ENCODE assay signal across 11 cellular contexts in the genomic region with DNA sequence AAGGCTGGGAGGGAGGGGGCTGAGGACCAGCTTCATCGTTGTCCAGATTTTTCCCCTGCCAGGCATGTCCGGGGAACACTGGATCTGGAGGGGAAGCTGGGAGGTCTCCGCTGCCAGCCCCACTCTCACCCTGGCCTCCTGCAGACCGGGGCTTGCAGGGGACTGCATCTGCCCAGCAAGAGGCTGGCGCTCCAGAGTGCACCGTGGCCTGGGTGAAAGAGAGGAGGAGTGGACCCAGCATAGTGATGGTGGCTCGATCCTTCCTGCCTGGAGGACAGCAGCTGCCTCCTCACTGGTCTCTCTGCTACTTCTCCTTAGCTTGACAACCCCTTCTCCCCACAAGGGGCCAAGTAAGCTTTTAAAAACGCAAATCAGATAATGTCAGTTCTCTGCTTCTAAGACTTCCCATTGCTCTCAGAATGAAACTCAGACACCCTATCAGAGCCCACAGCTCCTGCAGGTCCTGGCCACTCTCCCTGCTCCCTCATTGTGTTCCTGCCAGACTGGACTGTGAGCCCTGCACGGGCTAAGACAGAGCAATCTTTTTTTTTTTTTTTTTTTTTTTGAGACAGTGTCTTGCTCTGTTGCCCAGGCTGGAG.
"Had no signal": no experiment of that assay in that cellular context is flagged by ENCODE, and none has a peak within 500 bp of the region (broad histone marks: within the 10 kb centered on the region; RNA-seq: fewer than 3 reads in every experiment).

No MANE protein-coding gene starts in this region.

- DNase-seq: activated CD4-positive, alpha-beta T cell treated with anti-CD3 and anti-CD28 coated beads, Interleukin-2, amount 50 U/mL, for 48 hours; gastrocnemius medialis; mammary epithelial cell; naive B cell; stimulated activated CD4-positive, alpha-beta T cell treated with anti-CD3 and anti-CD28 coated beads, Interleukin-1b, Interleukin-23, amount 100 ng/mL, for 48 hours; stimulated activated naive CD8-positive, alpha-beta T cell treated with anti-CD3 and anti-CD28 coated beads, Interleukin-15, amount 100 ng/mL, for 72 hours; T-helper 1 cell; T1000; WERI-Rb-1 had no signal

- H3K27ac Mint-ChIP-seq: activated naive CD4-positive, alpha-beta T cell treated with anti-CD3 and anti-CD28 coated beads, Interleukin-2, amount 50 U/mL, for 24 hours; naive B cell had no signal

- H3K4me1 Mint-ChIP-seq: naive B cell had no signal

- H3K27me3 ChIP-seq: gastrocnemius medialis had no signal

- H3K4me3 ChIP-seq: gastrocnemius medialis had no signal

- H3K4me1 ChIP-seq: parathyroid adenoma had no signal

- H3K9me3 Mint-ChIP-seq: activated naive CD4-positive, alpha-beta T cell treated with anti-CD3 and anti-CD28 coated beads, Interleukin-2, amount 50 U/mL, for 24 hours; naive B cell; stimulated activated naive CD8-positive, alpha-beta T cell treated with anti-CD3 and anti-CD28 coated beads, Interleukin-15, amount 100 ng/mL, for 72 hours had no signal

- H3K36me3 ChIP-seq: gastrocnemius medialis, WERI-Rb-1 had no signal

- H3K36me3 Mint-ChIP-seq: activated naive CD4-positive, alpha-beta T cell treated with anti-CD3 and anti-CD28 coated beads, Interleukin-2, amount 50 U/mL, for 24 hours; naive B cell had no signal

- H3K27me3 Mint-ChIP-seq: activated naive CD4-positive, alpha-beta T cell treated with anti-CD3 and anti-CD28 coated beads, Interleukin-2, amount 50 U/mL, for 24 hours; naive B cell; stimulated activated naive CD8-positive, alpha-beta T cell treated with anti-CD3 and anti-CD28 coated beads, Interleukin-15, amount 100 ng/mL, for 72 hours had no signal

- H3K4me3 Mint-ChIP-seq: activated naive CD4-positive, alpha-beta T cell treated with anti-CD3 and anti-CD28 coated beads, Interleukin-2, amount 50 U/mL, for 24 hours; naive B cell; stimulated activated naive CD8-positive, alpha-beta T cell treated with anti-CD3 and anti-CD28 coated beads, Interleukin-15, amount 100 ng/mL, for 72 hours had no signal

- H3K9me3 ChIP-seq: gastrocnemius medialis had no signal

- H3K27ac ChIP-seq: gastrocnemius medialis, parathyroid adenoma, WERI-Rb-1 had no signal
